ENCODE assay signal across 8 cellular contexts in the genomic region with DNA sequence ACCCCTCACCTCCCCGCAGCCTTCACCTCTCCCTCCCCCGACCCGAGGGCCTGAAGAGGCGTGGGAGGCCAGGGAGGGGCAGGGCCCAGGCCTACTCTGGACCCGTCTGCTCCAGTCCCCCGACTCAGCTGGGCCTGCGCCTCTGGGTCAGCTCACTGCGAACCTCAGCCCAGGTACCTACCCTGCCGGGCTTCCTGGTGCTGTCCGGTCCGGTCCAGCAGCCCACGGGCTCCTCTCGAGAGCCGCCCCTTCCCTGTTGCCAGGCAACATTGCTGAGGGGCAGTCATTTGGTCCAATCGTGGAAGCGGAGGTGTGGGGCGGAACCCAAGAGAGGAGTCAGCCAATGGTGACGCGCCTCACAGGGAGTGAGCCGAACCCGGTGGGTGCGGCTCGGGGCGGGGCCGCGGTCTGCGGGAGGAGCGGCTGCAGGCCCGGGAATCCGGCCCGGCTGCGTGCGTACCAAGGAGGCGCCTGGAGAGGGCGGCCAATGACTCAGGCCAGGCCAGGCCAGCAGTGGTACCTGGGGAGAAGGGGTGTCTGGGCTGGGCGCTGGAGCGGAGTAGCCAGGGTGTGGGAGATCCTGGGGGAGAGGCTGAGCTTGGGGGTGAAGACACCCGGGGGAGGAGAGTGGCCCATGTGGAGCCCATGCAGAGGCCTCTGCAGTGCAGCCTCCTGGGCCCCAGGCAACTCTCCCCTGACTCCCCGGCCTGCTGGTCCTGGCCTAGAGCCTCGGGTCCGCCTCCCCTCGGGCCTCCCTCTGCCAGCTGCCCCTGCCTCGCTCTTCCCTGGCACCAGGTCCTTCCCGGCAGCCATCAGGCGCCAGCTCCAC. TPM values are rescaled to one million over a fixed set of nuclear protein-coding genes. Genes with fewer than 3 reads are reported as not detected.
DNase-seq lines count a peak whose midpoint lies in the region; ATAC-seq and TF ChIP-seq lines count a peak whose summit lies in the region.

A gene with protein sequence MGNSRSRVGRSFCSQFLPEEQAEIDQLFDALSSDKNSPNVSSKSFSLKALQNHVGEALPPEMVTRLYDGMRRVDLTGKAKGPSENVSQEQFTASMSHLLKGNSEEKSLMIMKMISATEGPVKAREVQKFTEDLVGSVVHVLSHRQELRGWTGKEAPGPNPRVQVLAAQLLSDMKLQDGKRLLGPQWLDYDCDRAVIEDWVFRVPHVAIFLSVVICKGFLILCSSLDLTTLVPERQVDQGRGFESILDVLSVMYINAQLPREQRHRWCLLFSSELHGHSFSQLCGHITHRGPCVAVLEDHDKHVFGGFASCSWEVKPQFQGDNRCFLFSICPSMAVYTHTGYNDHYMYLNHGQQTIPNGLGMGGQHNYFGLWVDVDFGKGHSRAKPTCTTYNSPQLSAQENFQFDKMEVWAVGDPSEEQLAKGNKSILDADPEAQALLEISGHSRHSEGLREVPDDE (minus strand): TSS at position 240 of the 829 bp plus-strand sequence. CDS start 6,573 bp downstream, outside the sequence.

- no TSS peak for BruUV-seq in OCI-LY7 (replicated peaks; lab: Mats Ljungman, UMichigan)

- POLR2A ChIA-PET in OCI-LY7 (lab: Charles Lee) = interaction anchor here (0.6 to 4.4 kb wide), 3 partner anchors 88 to 236 kb away, joined by 3 to 26 read pairs (median 10); no protein-coding TSS in a partner anchor

- H3K4me3 ChIP-seq in OCI-LY7 (ENCODE audit: low read depth, low read length, poor library complexity, severe bottlenecking) (peak within 1 kb of the TSS; percentile 83), mononuclear cell (ENCODE audit: low read length) (peak within 1 kb of the TSS; percentile 63)

- H4K20me1 ChIP-seq in OCI-LY7 (ENCODE audit: insufficient read depth, low read length) = no peaks in the 10 kb centered on the region

- peaks cover 6% of the 10 kb centered on the region; the same call in 1 of the 2 replicates for H3K79me2 ChIP-seq in OCI-LY7 (ENCODE audit: insufficient read depth, low read depth, low read length)

- H3K36me3 ChIP-seq in OCI-LY7 (ENCODE audit: insufficient read depth, low read length) = no peaks in the 10 kb centered on the region

- H3K4me1 ChIP-seq in OCI-LY7 (ENCODE audit: insufficient read depth, low read length, poor library complexity, severe bottlenecking) (peaks cover 48% of the 10 kb centered on the region), mononuclear cell (ENCODE audit: insufficient read depth, low read length) (peaks cover 52% of the 10 kb centered on the region)

- peak within 1 kb of the TSS; percentile 86 for H2AFZ ChIP-seq in OCI-LY7 (ENCODE audit: low read length)

- ATAC-seq in GM19328 (IDR thresholded peaks at IDR 0.05; ENCODE audit: unreplicated experiment) (peak; percentile 95), HG03520 (IDR thresholded peaks at IDR 0.05; ENCODE audit: unreplicated experiment) (peak; percentile 98)

- peak; percentile 19; the same call in 1 of the 2 replicates for TF ChIP-seq CTCF in OCI-LY7 (conservative IDR thresholded peaks at IDR 0.05; ENCODE audit: low read length)

- no peaks in the 10 kb centered on the region for H3K27me3 ChIP-seq in mononuclear cell (ENCODE audit: insufficient read depth, low read length)

- CTCF ChIA-PET in OCI-LY7 (lab: Charles Lee; ENCODE audit: unreplicated experiment) = interaction anchor here (0.5 to 1.1 kb wide), 2 partner anchors 10 to 467 kb away, joined by 3 read pairs; no protein-coding TSS in a partner anchor

- H3K9me2 ChIP-seq in OCI-LY7 (ENCODE audit: insufficient read depth, low read length) = no peaks in the 10 kb centered on the region

- H3K27ac ChIP-seq in OCI-LY7 (ENCODE audit: low read depth, low read length, poor library complexity, severe bottlenecking) = peak within 1 kb of the TSS; percentile 92

- peak; percentile 99 for DNase-seq in CD1c-positive myeloid dendritic cell (ENCODE audit: extremely low spot score)
- peak; percentile 98 for DNase-seq in OCI-LY7 (ENCODE audit: low spot score)
- peak; percentile 98 for DNase-seq in activated T-cell treated with anti-CD3 and anti-CD28 coated beads for 24 hours (ENCODE audit: low read depth)
- peak; percentile 96 for DNase-seq in epidermal melanocyte (ENCODE audit: insufficient read length, low spot score)
- DNase-seq in stimulated activated CD8-positive, alpha-beta memory T cell treated with anti-CD3 and anti-CD28 coated beads, Interleukin-4, amount 100 ng/mL, for 1 hour (ENCODE audit: low read depth in 2 of 2, low spot score in 1 of 2) = peak; percentile 88 to 95

- H3K4me2 ChIP-seq in OCI-LY7 (ENCODE audit: low read length) = peak within 1 kb of the TSS; percentile 95

- no peaks in the 10 kb centered on the region for H3K9me3 ChIP-seq in OCI-LY7 (ENCODE audit: low read length)
- no peaks in the 10 kb centered on the region for H3K9me3 ChIP-seq in mononuclear cell (ENCODE audit: low read depth, low read length)

- intact Hi-C loops in OCI-LY7 (cut with micrococcal nuclease; ENCODE audit: unreplicated experiment) = loop anchor here (5.0 kb wide), 1 partner anchor 803 kb away; no protein-coding TSS in a partner anchor

RNA-seq across cellular contexts. Expression of the gene that starts here (rescaled TPM):
- total RNA-seq in OCI-LY7 (2014; rRNA removed; shearing (Covaris generic)) = 9.6 and 12.0 TPM in 2 replicates
- total RNA-seq in OCI-LY7 (2022) (20.5 and 23.3 TPM in 2 replicates), mononuclear cell (1.8 TPM)

Comparison
In these comparisons a context has a peak if more than half of its experiments do, and no peak if none do; other contexts are left out.
1. Peak in every context shown above with its lines: DNase-seq, ATAC-seq, H3K4me3 ChIP-seq and H3K27ac ChIP-seq.